13 cellular contexts compared by ENCODE assay signal in the genomic region with DNA sequence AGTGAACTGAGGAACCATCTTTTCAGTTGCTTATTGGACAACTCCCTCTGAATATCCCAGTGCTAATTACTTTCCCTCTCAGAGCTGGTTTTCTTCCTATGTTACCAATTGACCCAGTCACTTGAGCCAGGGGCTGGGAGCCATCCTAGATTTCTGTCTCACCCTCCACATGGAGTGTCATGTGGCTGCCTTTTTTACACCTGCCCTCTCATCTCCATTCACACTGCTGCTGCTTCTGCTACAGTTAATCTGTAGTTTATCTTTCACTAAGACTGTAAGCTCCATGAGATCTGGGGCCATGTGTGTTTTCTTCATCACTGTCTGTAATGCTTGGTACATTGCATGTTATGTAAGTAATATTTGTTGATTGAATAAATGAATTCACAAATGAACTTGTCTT. TPM values are rescaled to one million over a fixed set of nuclear protein-coding genes. Genes with fewer than 3 reads are reported as not detected.
A peak's percentile ranks its signal among the peaks of the same experiment; 100 is the strongest.
DNase-seq lines count a peak whose midpoint lies in the region; ATAC-seq and TF ChIP-seq lines count a peak whose summit lies in the region.
"Had no signal": no experiment of that assay in that cellular context is flagged by ENCODE, and none has a peak within 500 bp of the region (broad histone marks: within the 10 kb centered on the region; RNA-seq: fewer than 3 reads in every experiment).

No MANE protein-coding gene starts in this region.

- peaks cover 0 to 2% (median 0%) of the 10 kb centered on the region in 3 donors for H3K27me3 Mint-ChIP-seq in immature natural killer cell (ENCODE audit: low read depth in 3 of 3)

- no peaks in the 10 kb centered on the region for H4K20me1 ChIP-seq in DOHH2 (ENCODE audit: control insufficient read depth, insufficient read depth, low read depth, low read length)

- peaks cover 0 to 7% (median 4%) of the 10 kb centered on the region in 3 donors for H3K36me3 Mint-ChIP-seq in immature natural killer cell
- H3K36me3 Mint-ChIP-seq in stimulated activated effector memory CD8-positive, alpha-beta T cell treated with anti-CD3 and anti-CD28 coated beads, Interleukin-12 subunit alpha, Interleukin-12 subunit beta, amount 100 ng/mL, for 72 hours = peaks cover 5% of the 10 kb centered on the region

- peaks cover 58 to 73% of the 10 kb centered on the region in 2 donors for H3K4me1 Mint-ChIP-seq in immature natural killer cell
- H3K4me1 Mint-ChIP-seq in stimulated activated effector memory CD8-positive, alpha-beta T cell treated with anti-CD3 and anti-CD28 coated beads, Interleukin-12 subunit alpha, Interleukin-12 subunit beta, amount 100 ng/mL, for 72 hours = peaks cover 59% of the 10 kb centered on the region

- peaks cover 3% of the 10 kb centered on the region; the same call in 1 of the 2 replicates for H3K36me3 ChIP-seq in DOHH2 (ENCODE audit: control insufficient read depth, low read length)
- H3K36me3 ChIP-seq in prostate gland = no peaks in the 10 kb centered on the region
- H3K36me3 ChIP-seq: tibial nerve had no signal

- peaks cover 12% of the 10 kb centered on the region; the same call in 1 of the 2 replicates for H3F3A ChIP-seq in DOHH2 (ENCODE audit: control insufficient read depth, insufficient read depth)

- peak overlapping the region; percentile 2 to 90 (median 70) for H3K27ac Mint-ChIP-seq in immature natural killer cell
- H3K27ac Mint-ChIP-seq in stimulated activated effector memory CD8-positive, alpha-beta T cell treated with anti-CD3 and anti-CD28 coated beads, Interleukin-12 subunit alpha, Interleukin-12 subunit beta, amount 100 ng/mL, for 72 hours = peak overlapping the region; percentile 67
- H3K27ac Mint-ChIP-seq: activated naive CD4-positive, alpha-beta T cell treated with anti-CD3 and anti-CD28 coated beads for 36 hours had no signal

- H3K27ac ChIP-seq in DOHH2 (ENCODE audit: low read depth, low read length) (0 out of 2 replicates have a peak overlapping the region, but pooled peaks have one; percentile 25), prostate gland (no peak overlapping the region)
- H3K27ac ChIP-seq: SK-N-MC had no signal

- H3K27me3 ChIP-seq in DOHH2 (ENCODE audit: control insufficient read depth, low read length) (no peaks in the 10 kb centered on the region), prostate gland (replicated peaks; ENCODE audit: insufficient read depth) (no peaks in the 10 kb centered on the region)
- H3K27me3 ChIP-seq: tibial nerve had no signal

- H3K9me3 Mint-ChIP-seq in immature natural killer cell = no peaks in the 10 kb centered on the region
- no peaks in the 10 kb centered on the region for H3K9me3 Mint-ChIP-seq in stimulated activated effector memory CD8-positive, alpha-beta T cell treated with anti-CD3 and anti-CD28 coated beads, Interleukin-12 subunit alpha, Interleukin-12 subunit beta, amount 100 ng/mL, for 72 hours
- H3K9me3 Mint-ChIP-seq: activated naive CD4-positive, alpha-beta T cell treated with anti-CD3 and anti-CD28 coated beads for 36 hours had no signal

- no peak for ATAC-seq in stimulated activated effector memory CD8-positive, alpha-beta T cell treated with anti-CD3 and anti-CD28 coated beads, Interleukin-12 subunit alpha, Interleukin-12 subunit beta, amount 100 ng/mL, for 72 hours

- peaks cover 38% of the 10 kb centered on the region for H3K79me2 ChIP-seq in DOHH2 (ENCODE audit: control insufficient read depth, low read length)

- no peak overlapping the region for H3K4me3 Mint-ChIP-seq in immature natural killer cell
- no peak overlapping the region for H3K4me3 Mint-ChIP-seq in stimulated activated effector memory CD8-positive, alpha-beta T cell treated with anti-CD3 and anti-CD28 coated beads, Interleukin-12 subunit alpha, Interleukin-12 subunit beta, amount 100 ng/mL, for 72 hours
- H3K4me3 Mint-ChIP-seq: activated naive CD4-positive, alpha-beta T cell treated with anti-CD3 and anti-CD28 coated beads for 36 hours had no signal

- H3K4me2 ChIP-seq in DOHH2 (ENCODE audit: low read length) = peak overlapping the region; percentile 53

- intact Hi-C loops in posterior cingulate gyrus (cut with DNase I) (no loop called here), prostate gland (cut with DNase I) (no loop called here)

- H3K4me3 ChIP-seq in DOHH2 (ENCODE audit: low read length) = no peak overlapping the region
- no peak overlapping the region for H3K4me3 ChIP-seq in prostate gland
- H3K4me3 ChIP-seq: SK-N-MC, tibial nerve had no signal

- H3K9me2 ChIP-seq in DOHH2 (replicated peaks; ENCODE audit: control insufficient read depth, low read length) = no peaks in the 10 kb centered on the region

- no peaks in the 10 kb centered on the region for H3K9me3 ChIP-seq in DOHH2 (ENCODE audit: control insufficient read depth, insufficient read depth, low read length)
- no peaks in the 10 kb centered on the region for H3K9me3 ChIP-seq in prostate gland
- H3K9me3 ChIP-seq: tibial nerve had no signal

- DNase-seq in NCI-H82 treated with DMSO at 0.1 percent for 48 hours (lab: John Stamatoyannopoulos, UW; ENCODE audit: unreplicated experiment) = peak; percentile 3
- no peak for DNase-seq in immature natural killer cell
- DNase-seq in stimulated activated effector memory CD8-positive, alpha-beta T cell treated with anti-CD3 and anti-CD28 coated beads, Interleukin-12 subunit alpha, Interleukin-12 subunit beta, amount 100 ng/mL, for 72 hours (ENCODE audit: low spot score in 2 of 2) = no peak
- no peak for DNase-seq in posterior cingulate gyrus
- DNase-seq in prostate gland (ENCODE audit: low spot score) = no peak
- no peak for DNase-seq in DMS53 treated with DMSO at 0.1 percent for 48 hours (lab: John Stamatoyannopoulos, UW; ENCODE audit: unreplicated experiment)
- no peak for DNase-seq in iPS-NIHi11 (ENCODE audit: low spot score)
- DNase-seq: activated naive CD4-positive, alpha-beta T cell treated with anti-CD3 and anti-CD28 coated beads for 36 hours; caudate nucleus; GDM1 had no signal

- no peak for TF ChIP-seq POLR2A in prostate gland (IDR thresholded peaks at IDR 0.05)

- H3K4me1 ChIP-seq in DOHH2 (ENCODE audit: control insufficient read depth, low read length) = peaks cover 40% of the 10 kb centered on the region
- H3K4me1 ChIP-seq in prostate gland (replicated peaks) = no peaks in the 10 kb centered on the region

- TF ChIP-seq CTCF in DOHH2 (IDR thresholded peaks at IDR 0.05; ENCODE audit: low read depth, low read length, poor library complexity, severe bottlenecking) = no peak
- no peak for TF ChIP-seq CTCF in prostate gland (IDR thresholded peaks at IDR 0.05)

RNA-seq across cellular contexts. Expression of gene VCL, which starts 35.8 kb away (rescaled TPM):
- 10 to 100 TPM; 38.6 to 95.0 (median 55.9) TPM for polyA plus RNA-seq in immature natural killer cell
- 100 to 1,000 TPM in 1 of 2 donors, 10 to 100 TPM in 1; 97.2 to 285 TPM for total RNA-seq in prostate gland
